ENCODE assay signal across 8 cellular contexts in the genomic region with DNA sequence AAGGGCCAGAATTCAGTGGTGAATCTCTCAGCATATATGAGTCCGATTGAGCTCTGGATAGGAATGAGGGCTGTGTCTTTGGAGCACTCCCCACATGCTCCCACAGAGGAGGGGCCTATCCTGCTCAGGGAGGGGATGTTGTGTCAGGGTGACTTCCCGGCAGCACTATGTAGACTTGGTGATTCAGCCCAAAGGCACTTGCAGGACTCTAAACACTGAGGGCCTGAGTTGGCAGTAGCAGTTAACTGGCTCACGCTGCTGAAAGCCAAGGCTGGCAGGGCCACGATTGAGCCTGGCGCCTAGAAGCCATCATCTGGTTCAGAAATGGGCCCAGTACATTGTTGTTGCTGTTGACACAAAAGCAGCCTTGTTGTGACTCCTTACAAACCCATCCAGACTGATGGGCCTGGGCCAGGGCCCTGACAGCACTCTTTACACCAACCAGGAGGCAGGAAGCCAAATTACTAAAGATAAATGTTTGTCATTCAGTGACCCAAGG. TPM values are rescaled to one million over a fixed set of nuclear protein-coding genes. Genes with fewer than 3 reads are reported as not detected.
DNase-seq lines count a peak whose midpoint lies in the region; ATAC-seq and TF ChIP-seq lines count a peak whose summit lies in the region.

No MANE protein-coding gene starts in this region.

- H3K4me1 ChIP-seq in gastroesophageal sphincter, result peaks cover 8 to 82% (median 26%) of the 10 kb centered on the region in 3 donors

- no peaks in the 10 kb centered on the region for H3K27me3 ChIP-seq in gastroesophageal sphincter

- H3K36me3 ChIP-seq in gastroesophageal sphincter, result peaks cover 0 to 85% of the 10 kb centered on the region in 2 donors

- TF ChIP-seq CTCF in gastroesophageal sphincter (IDR thresholded peaks at IDR 0.05), result no peak

- H3K9me3 Mint-ChIP-seq in activated naive CD8-positive, alpha-beta T cell treated with anti-CD3 and anti-CD28 coated beads for 36 hours, result no peaks in the 10 kb centered on the region

- H3K9me3 ChIP-seq in T-helper 17 cell (ENCODE audit: control insufficient read depth, low read length, poor library complexity, severe bottlenecking) (no peaks in the 10 kb centered on the region), gastroesophageal sphincter (no peaks in the 10 kb centered on the region)

- peak overlapping the region; percentile 77 to 94 (median 86) for H3K27ac ChIP-seq in gastroesophageal sphincter

- no peak overlapping the region for H3K4me3 Mint-ChIP-seq in T-helper 17 cell
- H3K4me3 Mint-ChIP-seq in activated naive CD8-positive, alpha-beta T cell treated with anti-CD3 and anti-CD28 coated beads for 36 hours, result no peak overlapping the region

- 0 to 40% methylated on average over 1 of the region's 5 CpGs for WGBS in gastroesophageal sphincter (ENCODE audit: low coverage in 1 of 2), 2 donors

- H3K27me3 Mint-ChIP-seq in T-helper 17 cell, result no peaks in the 10 kb centered on the region
- H3K27me3 Mint-ChIP-seq in activated naive CD8-positive, alpha-beta T cell treated with anti-CD3 and anti-CD28 coated beads for 36 hours, result no peaks in the 10 kb centered on the region

- H3K36me3 Mint-ChIP-seq in T-helper 17 cell (ENCODE audit: low read depth), result peaks cover 6% of the 10 kb centered on the region
- peaks cover 38% of the 10 kb centered on the region for H3K36me3 Mint-ChIP-seq in activated naive CD8-positive, alpha-beta T cell treated with anti-CD3 and anti-CD28 coated beads for 36 hours

- ATAC-seq in T-helper 17 cell (no peak), gastroesophageal sphincter (peak; percentile 96), GM18870 (IDR thresholded peaks at IDR 0.05; ENCODE audit: unreplicated experiment) (no peak), GM18907 (IDR thresholded peaks at IDR 0.05; ENCODE audit: unreplicated experiment) (no peak)

- DNase-seq in COLO829 (ENCODE audit: low spot score), result peak; percentile 92
- no peak for DNase-seq in T-helper 17 cell
- peak; percentile 81 to 98 (median 88) for DNase-seq in posterior cingulate gyrus
- DNase-seq in iPS-NIHi7 (ENCODE audit: extremely low spot score), result no peak
- DNase-seq in activated naive CD8-positive, alpha-beta T cell treated with anti-CD3 and anti-CD28 coated beads for 36 hours, result no peak

- TF ChIP-seq POLR2A in gastroesophageal sphincter (IDR thresholded peaks at IDR 0.05), result no peak

- H3K4me3 ChIP-seq in gastroesophageal sphincter, result no peak overlapping the region

- TF ChIP-seq EP300 in gastroesophageal sphincter (IDR thresholded peaks at IDR 0.05), result no peak

- peak overlapping the region; percentile 32 for H3K27ac Mint-ChIP-seq in T-helper 17 cell
- H3K27ac Mint-ChIP-seq in activated naive CD8-positive, alpha-beta T cell treated with anti-CD3 and anti-CD28 coated beads for 36 hours, result no peak overlapping the region

- intact Hi-C loops in posterior cingulate gyrus (cut with DNase I), result loop anchor here (2.0 to 5.0 kb wide), 2 partner anchors 32 to 41 kb away; partner anchors contain the start of genes DCAKD and NMT1

- peaks cover 5% of the 10 kb centered on the region for H3K4me1 Mint-ChIP-seq in T-helper 17 cell
- no peaks in the 10 kb centered on the region for H3K4me1 Mint-ChIP-seq in activated naive CD8-positive, alpha-beta T cell treated with anti-CD3 and anti-CD28 coated beads for 36 hours

RNA-seq across cellular contexts. Expression of gene NMT1, which starts 31.9 kb away (rescaled TPM):
- total RNA-seq in T-helper 17 cell, result 10 to 100 TPM; 78.2 to 85.9 TPM
- total RNA-seq in gastroesophageal sphincter, result 100 to 1,000 TPM in 1 of 4 donors, 10 to 100 TPM in 3; 63.5 to 129 (median 69.1) TPM
- total RNA-seq in activated naive CD8-positive, alpha-beta T cell treated with anti-CD3 and anti-CD28 coated beads for 36 hours, result 100 to 1,000 TPM; 168 to 170 TPM

RNA-seq across cellular contexts. Expression of gene PLCD3, which starts 39.3 kb away (rescaled TPM):
- total RNA-seq in T-helper 17 cell (1 to 10 TPM; 3.7 to 5.0 TPM), gastroesophageal sphincter (100 to 1,000 TPM in 2 of 4 donors, 10 to 100 TPM in 2; 50.4 to 147 (median 81.8) TPM)
- 1 to 10 TPM; 2.7 to 3.8 TPM for total RNA-seq in activated naive CD8-positive, alpha-beta T cell treated with anti-CD3 and anti-CD28 coated beads for 36 hours

RNA-seq across cellular contexts. Expression of gene DCAKD, which starts 41.5 kb away (rescaled TPM):
- 10 to 100 TPM; 13.5 to 20.3 TPM for total RNA-seq in T-helper 17 cell
- 10 to 100 TPM; 50.3 to 68.2 (median 58.0) TPM for total RNA-seq in gastroesophageal sphincter
- total RNA-seq in activated naive CD8-positive, alpha-beta T cell treated with anti-CD3 and anti-CD28 coated beads for 36 hours, result 10 to 100 TPM; 29.0 to 31.4 TPM

RNA-seq across cellular contexts. Expression of gene ACBD4, which starts 42.5 kb away (rescaled TPM):
- total RNA-seq in T-helper 17 cell (10 to 100 TPM; 13.6 to 18.9 TPM), gastroesophageal sphincter (10 to 100 TPM; 15.0 to 28.8 (median 23.5) TPM)
- 1 to 10 TPM; 8.6 to 8.9 TPM for total RNA-seq in activated naive CD8-positive, alpha-beta T cell treated with anti-CD3 and anti-CD28 coated beads for 36 hours

RNA-seq across cellular contexts. Expression of gene HEXIM1, which starts 55.3 kb away (rescaled TPM):
- total RNA-seq in T-helper 17 cell (10 to 100 TPM; 52.4 to 71.8 TPM), gastroesophageal sphincter (10 to 100 TPM; 48.3 to 56.3 (median 53.8) TPM)
- total RNA-seq in activated naive CD8-positive, alpha-beta T cell treated with anti-CD3 and anti-CD28 coated beads for 36 hours, result 10 to 100 TPM; 36.0 to 36.5 TPM

Comparison
In these comparisons a context has a peak if more than half of its experiments do, and no peak if none do; other contexts are left out.
1. DNase-seq: peak in COLO829 (single experiment) and posterior cingulate gyrus (10 of 10); none in T-helper 17 cell (0 of 3), iPS-NIHi7 (single experiment) and activated naive CD8-positive, alpha-beta T cell treated with anti-CD3 and anti-CD28 coated beads for 36 hours (single experiment).
2. RNA of gene PLCD3, which starts 39.3 kb away (total RNA-seq): 50.4 to 147 TPM in gastroesophageal sphincter; 3.7 to 5.0 TPM in T-helper 17 cell and 2.7 to 3.8 TPM in activated naive CD8-positive, alpha-beta T cell treated with anti-CD3 and anti-CD28 coated beads for 36 hours; every median in the first group is over 4 times any median in the second.